In the genomic region with DNA sequence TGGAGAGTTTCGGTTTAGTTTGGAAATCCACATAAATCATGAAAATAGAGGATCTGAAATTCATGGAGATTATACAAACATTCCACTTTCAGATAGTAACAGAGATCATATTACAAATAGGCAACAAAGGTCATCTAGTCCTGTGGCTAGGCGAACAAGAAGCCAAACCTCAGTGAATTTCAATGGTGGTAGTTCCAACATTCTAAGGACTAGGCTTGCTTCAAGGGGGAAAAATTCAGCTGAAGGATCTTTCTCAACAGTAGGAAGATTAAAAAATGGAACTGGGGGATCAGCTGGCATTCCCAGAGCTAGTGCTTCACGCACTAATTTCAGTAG, we compare ENCODE assay signal across 14 cellular contexts. TPM values are rescaled to one million over a fixed set of nuclear protein-coding genes. Genes with fewer than 3 reads are reported as not detected.
DNase-seq lines count a peak whose midpoint lies in the region; ATAC-seq, FAIRE-seq and TF ChIP-seq lines count a peak whose summit lies in the region.
"Had no signal": no experiment of that assay in that cellular context is flagged by ENCODE, and none has a peak within 500 bp of the region (broad histone marks: within the 10 kb centered on the region; RNA-seq: fewer than 3 reads in every experiment).

No MANE protein-coding gene starts in this region.

- peaks cover 7% of the 10 kb centered on the region; the same call in 2 of the 3 replicates for H3K36me3 Mint-ChIP-seq in GM23338 (ENCODE audit: low read depth)
- H3K36me3 Mint-ChIP-seq in activated naive CD8-positive, alpha-beta T cell treated with anti-CD3 and anti-CD28 coated beads, Interleukin-2, amount 50 U/mL, for 24 hours (ENCODE audit: low read depth) = peaks cover 35% of the 10 kb centered on the region

- POLR2A ChIA-PET in A549 (lab: Yijun Ruan, JAX) = no interaction called here

- H3K27me3 Mint-ChIP-seq in GM23338 (ENCODE audit: insufficient read depth, low read depth, poor library complexity) = peaks cover 6% of the 10 kb centered on the region
- H3K27me3 Mint-ChIP-seq in activated naive CD8-positive, alpha-beta T cell treated with anti-CD3 and anti-CD28 coated beads, Interleukin-2, amount 50 U/mL, for 24 hours = no peaks in the 10 kb centered on the region

- H3K9ac ChIP-seq in smooth muscle cell (ENCODE audit: low read depth) = no peak overlapping the region

- H3K4me2 ChIP-seq in A549 (peak overlapping the region; percentile 14; the same call in 1 of the 3 replicates), GM23338 (peak overlapping the region; percentile 15; the same call in 1 of the 2 replicates), smooth muscle cell (no peak overlapping the region)

- H3K9me3 Mint-ChIP-seq in GM23338 = no peaks in the 10 kb centered on the region
- H3K9me3 Mint-ChIP-seq in activated naive CD8-positive, alpha-beta T cell treated with anti-CD3 and anti-CD28 coated beads, Interleukin-2, amount 50 U/mL, for 24 hours = no peaks in the 10 kb centered on the region
- H3K9me3 Mint-ChIP-seq: T-helper 1 cell treated with Interleukin-12 subunit alpha and Interleukin-12 subunit beta and Interleukin-4 antibody, amounts not matched to agents 30 μg/mL and 1 μg/mL, for 36 hours had no signal

- no peaks in the 10 kb centered on the region for H3K9me2 ChIP-seq in GM23338 (ENCODE audit: insufficient read depth)

- CTCF ChIA-PET in A549 (lab: Yijun Ruan, JAX) = no interaction called here

- H3K4me1 ChIP-seq in A549 = peaks cover 17% of the 10 kb centered on the region; the same call in 2 of the 3 replicates
- H3K4me1 ChIP-seq in GM23338 (ENCODE audit: insufficient read depth) = peaks cover 88% of the 10 kb centered on the region
- H3K4me1 ChIP-seq in lung (ENCODE audit: control insufficient read depth in 2 of 2, insufficient read depth in 2 of 2, low read length in 2 of 2) = peaks cover 12 to 39% of the 10 kb centered on the region in 2 donors
- peaks cover 8% of the 10 kb centered on the region for H3K4me1 ChIP-seq in smooth muscle cell (ENCODE audit: low read depth)
- peaks cover under 1 to 47% (median 9%) of the 10 kb centered on the region in 4 donors for H3K4me1 ChIP-seq in transverse colon
- H3K4me1 ChIP-seq in left ventricle myocardium inferior = peaks cover 81% of the 10 kb centered on the region

- ATAC-seq in A549 = no peak
- ATAC-seq in GM23338 = no peak
- no peak for ATAC-seq in activated naive CD8-positive, alpha-beta T cell treated with anti-CD3 and anti-CD28 coated beads, Interleukin-2, amount 50 U/mL, for 24 hours
- ATAC-seq in lung (ENCODE audit: insufficient read depth, low FRiP score) = peak; percentile 42

- DNase-seq in A549 (ENCODE audit: low read depth in 1 of 2, low spot score in 1 of 2) (no peak), GM23338 (ENCODE audit: low spot score) (no peak), lung (ENCODE audit: low spot score) (no peak), HTR-8/SVneo (ENCODE audit: insufficient read length, low spot score) (no peak), smooth muscle cell (lab: John Stamatoyannopoulos, UW; ENCODE audit: unreplicated experiment) (no peak), transverse colon (no peak), left ventricle myocardium inferior (no peak)
- no peak for DNase-seq in activated naive CD8-positive, alpha-beta T cell treated with anti-CD3 and anti-CD28 coated beads, Interleukin-2, amount 50 U/mL, for 24 hours
- DNase-seq: amygdala, cortex of kidney, GOT3, NCI-H1048 had no signal

- no peak for FAIRE-seq in A549 (lab: Jason Lieb, UNC)
- no peak for FAIRE-seq in HTR-8/SVneo (lab: Jason Lieb, UNC)

- WGBS in A549 (ENCODE audit: missing lambda C conversion rate) = 93% methylated on average over 3 of the region's 3 CpGs
- WGBS in lung, 2 donors = 92 to 94% methylated on average over 3 of the region's 3 CpGs
- WGBS in smooth muscle cell (ENCODE audit: low lambda C conversion rate) = 98% methylated on average over 3 of the region's 3 CpGs
- 74 to 93% methylated on average over 2 to 3 of the region's 3 CpGs for WGBS in transverse colon (ENCODE audit: low coverage in 1 of 2), 2 donors

- TF ChIP-seq CTCF in A549 (IDR thresholded peaks at IDR 0.05) = no peak
- no peak for TF ChIP-seq CTCF in GM23338 (conservative IDR thresholded peaks at IDR 0.05; ENCODE audit: low read depth in 2 of 2)
- no peak for TF ChIP-seq CTCF in lung (IDR thresholded peaks at IDR 0.05; ENCODE audit: control extremely low read depth, extremely low read depth)
- TF ChIP-seq CTCF in smooth muscle cell (IDR thresholded peaks at IDR 0.05; ENCODE audit: borderline replicate concordance, insufficient read depth, poor library complexity, severe bottlenecking) = no peak
- no peak for TF ChIP-seq CTCF in transverse colon (IDR thresholded peaks at IDR 0.05)
- no peak for TF ChIP-seq CTCF in left ventricle myocardium inferior (IDR thresholded peaks at IDR 0.05; ENCODE audit: borderline replicate concordance)

- peak overlapping the region; percentile 37; the same call in 1 of the 2 replicates for H3K27ac Mint-ChIP-seq in GM23338
- peak overlapping the region; percentile 89 for H3K27ac Mint-ChIP-seq in activated naive CD8-positive, alpha-beta T cell treated with anti-CD3 and anti-CD28 coated beads, Interleukin-2, amount 50 U/mL, for 24 hours
- H3K27ac Mint-ChIP-seq: T-helper 1 cell treated with Interleukin-12 subunit alpha and Interleukin-12 subunit beta and Interleukin-4 antibody, amounts not matched to agents 30 μg/mL and 1 μg/mL, for 36 hours had no signal

- intact Hi-C loops in transverse colon (cut with DNase I; ENCODE audit: low total_unique reads) (no loop called here), left ventricle myocardium inferior (cut with micrococcal nuclease) (no loop called here)

- TF ChIP-seq RAD21 in A549 (conservative IDR thresholded peaks at IDR 0.05 in 1 of 2, IDR thresholded peaks at IDR 0.05 in 1 of 2) = no peak

- no peaks in the 10 kb centered on the region for H3K27me3 ChIP-seq in GM23338 (ENCODE audit: insufficient read depth)
- no peaks in the 10 kb centered on the region for H3K27me3 ChIP-seq in lung (ENCODE audit: control insufficient read depth, insufficient read depth)
- no peaks in the 10 kb centered on the region for H3K27me3 ChIP-seq in smooth muscle cell (ENCODE audit: low read depth)
- H3K27me3 ChIP-seq in transverse colon = no peaks in the 10 kb centered on the region
- no peaks in the 10 kb centered on the region for H3K27me3 ChIP-seq in left ventricle myocardium inferior (ENCODE audit: low read depth)
- H3K27me3 ChIP-seq: right atrium auricular region had no signal

- peaks cover 90% of the 10 kb centered on the region for H4K20me1 ChIP-seq in GM23338 (replicated peaks; ENCODE audit: insufficient read depth)
- H4K20me1 ChIP-seq in smooth muscle cell (ENCODE audit: low read depth) = peaks cover 93% of the 10 kb centered on the region

- no peaks in the 10 kb centered on the region for H3K9me3 ChIP-seq in A549
- H3K9me3 ChIP-seq in lung (ENCODE audit: control insufficient read depth in 2 of 2, insufficient read depth in 1 of 2, low read length in 1 of 2) = no peaks in the 10 kb centered on the region
- H3K9me3 ChIP-seq in smooth muscle cell (replicated peaks; ENCODE audit: low read depth) = no peaks in the 10 kb centered on the region
- H3K9me3 ChIP-seq in transverse colon = no peaks in the 10 kb centered on the region
- no peaks in the 10 kb centered on the region for H3K9me3 ChIP-seq in left ventricle myocardium inferior (replicated peaks)
- H3K9me3 ChIP-seq: right atrium auricular region had no signal

- H3K27ac ChIP-seq in A549 (no peak overlapping the region), GM23338 (ENCODE audit: low read depth) (peak overlapping the region; percentile 34; the same call in 1 of the 2 replicates), lung (ENCODE audit: low read depth in 1 of 2, low read length in 1 of 2) (no peak overlapping the region), smooth muscle cell (ENCODE audit: low read depth) (no peak overlapping the region), transverse colon (no peak overlapping the region), left ventricle myocardium inferior (replicated peaks) (no peak overlapping the region)
- H3K27ac ChIP-seq: right atrium auricular region had no signal

- no peak overlapping the region for H3K4me3 ChIP-seq in A549
- no peak overlapping the region for H3K4me3 ChIP-seq in GM23338
- no peak overlapping the region for H3K4me3 ChIP-seq in lung
- no peak overlapping the region for H3K4me3 ChIP-seq in smooth muscle cell
- H3K4me3 ChIP-seq in transverse colon = no peak overlapping the region
- H3K4me3 ChIP-seq in left ventricle myocardium inferior = no peak overlapping the region
- H3K4me3 ChIP-seq: right atrium auricular region had no signal

- no peak overlapping the region for H3K4me3 Mint-ChIP-seq in GM23338
- H3K4me3 Mint-ChIP-seq in activated naive CD8-positive, alpha-beta T cell treated with anti-CD3 and anti-CD28 coated beads, Interleukin-2, amount 50 U/mL, for 24 hours = peak overlapping the region; percentile 48
- H3K4me3 Mint-ChIP-seq: T-helper 1 cell treated with Interleukin-12 subunit alpha and Interleukin-12 subunit beta and Interleukin-4 antibody, amounts not matched to agents 30 μg/mL and 1 μg/mL, for 36 hours had no signal

- H3K79me2 ChIP-seq in GM23338 (replicated peaks; ENCODE audit: insufficient read depth) = peaks cover 100% of the 10 kb centered on the region
- peaks cover 68% of the 10 kb centered on the region for H3K79me2 ChIP-seq in smooth muscle cell (ENCODE audit: low read depth)

- TF ChIP-seq POLR2A in A549 (IDR thresholded peaks at IDR 0.05; ENCODE audit: low read length) = no peak
- TF ChIP-seq POLR2A in transverse colon (IDR thresholded peaks at IDR 0.05) = no peak

- in situ Hi-C loops in transverse colon (cut with MboI; ENCODE audit: low pct_ligation_motif_present in 1 of 4, low pct_unique_long_range_greater_than_20kb in 1 of 4, low sequenced_read_pairs in 3 of 4) = no loop called here

- TF ChIP-seq EP300 in A549 (IDR thresholded peaks at IDR 0.05) (no peak), transverse colon (IDR thresholded peaks at IDR 0.05; ENCODE audit: low read depth) (no peak)

- H3F3A ChIP-seq in GM23338 (replicated peaks; ENCODE audit: low read depth) (peaks cover 7% of the 10 kb centered on the region), smooth muscle cell (ENCODE audit: low read depth) (no peaks in the 10 kb centered on the region)

- H3K36me3 ChIP-seq in GM23338 (ENCODE audit: insufficient read depth) (no peaks in the 10 kb centered on the region), lung (ENCODE audit: control insufficient read depth in 2 of 2, insufficient read depth in 2 of 2, low read length in 2 of 2) (no peaks in the 10 kb centered on the region), smooth muscle cell (ENCODE audit: low read depth) (no peaks in the 10 kb centered on the region), transverse colon (no peaks in the 10 kb centered on the region), left ventricle myocardium inferior (no peaks in the 10 kb centered on the region)
- H3K36me3 ChIP-seq: right atrium auricular region had no signal

- H3K4me1 Mint-ChIP-seq in GM23338 = peaks cover 76% of the 10 kb centered on the region
- H3K4me1 Mint-ChIP-seq in activated naive CD8-positive, alpha-beta T cell treated with anti-CD3 and anti-CD28 coated beads, Interleukin-2, amount 50 U/mL, for 24 hours = peaks cover 90% of the 10 kb centered on the region

- no peak overlapping the region for H2AFZ ChIP-seq in GM23338
- H2AFZ ChIP-seq in smooth muscle cell (ENCODE audit: low read depth) = no peak overlapping the region

RNA-seq across cellular contexts. Expression of a gene that starts 47.0 kb away (rescaled TPM):
- polyA plus RNA-seq in A549 (2011; rRNA removed) (3.6 and 3.9 TPM in 2 replicates), A549 (2017; fragmentation: RNase III; extraction: RNeasy Plus Mini Kit Qiagen cat#74134 plus additional on column Dnase treatment) (2.0 to 2.3 TPM (median 2.2 TPM) in 3 replicates), GM23338 (2016; fragmentation: Nextera tagmentation; extraction: Ambion mirVana) (32.1 and 32.4 TPM in 2 replicates), lung (10 to 100 TPM in 1 of 2 donors, 1 to 10 TPM in 1; 4.1 to 11.0 TPM), smooth muscle cell (17.0 and 17.7 TPM in 2 replicates)
- polyA plus RNA-seq in A549 (2012; cell fraction: cytosol; rRNA removed) = 1.1 and 1.6 TPM in 2 replicates
- 2.2 and 3.0 TPM in 2 replicates for polyA plus RNA-seq in A549 (2012; cell fraction: nucleus; rRNA removed)
- polyA minus RNA-seq in A549 (2011; rRNA and poly(A)+ RNA removed) = 10.5 and 11.0 TPM in 2 replicates
- 66.2 and 68.0 TPM in 2 replicates for total RNA-seq in GM23338 (2014; rRNA removed; shearing (Covaris generic))
- total RNA-seq in lung (10 to 100 TPM; 31.6 to 37.1 TPM), smooth muscle cell (19.9 and 20.1 TPM in 2 replicates), transverse colon (10 to 100 TPM; 19.1 to 48.9 (median 38.3) TPM), left ventricle myocardium inferior (13.2 TPM)
